22 cellular contexts compared by ENCODE assay signal in genomic region chr14:73358187-73358586, GRCh38.
DNase-seq lines count a peak whose midpoint lies in the region; ATAC-seq, FAIRE-seq and TF ChIP-seq lines count a peak whose summit lies in the region.
"Had no signal": no experiment of that assay in that cellular context is flagged by ENCODE, and none has a peak within 500 bp of the region (broad histone marks: within the 10 kb centered on the region; RNA-seq: fewer than 3 reads in every experiment).

No MANE protein-coding gene starts in this region.

- H3K36me3 ChIP-seq in H1 (ENCODE audit: control insufficient read depth in 2 of 4, insufficient read depth in 4 of 4, low read length in 3 of 4), result peaks cover 0 to 10% (median 0%) of the 10 kb centered on the region in 4 experiments; a peak in 1 of 8 replicates
- H3K36me3 ChIP-seq in esophagus squamous epithelium, result peaks cover 0 to 27% (median 4%) of the 10 kb centered on the region in 3 donors
- H3K36me3 ChIP-seq: HAP-1 had no signal

- intact Hi-C loops in esophagus squamous epithelium (cut with DNase I), result no loop called here

- H3K4me3 ChIP-seq in H1 (ENCODE audit: extremely low read depth in 1 of 4, insufficient read depth in 2 of 4, low read depth in 3 of 4, low read length in 4 of 4), result no peak overlapping the region
- no peak overlapping the region for H3K4me3 ChIP-seq in esophagus squamous epithelium
- H3K4me3 ChIP-seq: HAP-1, PC-9 had no signal

- no peak overlapping the region for H3K27ac ChIP-seq in H1 (ENCODE audit: low read depth, low read length)
- H3K27ac ChIP-seq in esophagus squamous epithelium, result no peak overlapping the region
- H3K27ac ChIP-seq: C4-2B, KMS-11, PC-9, RWPE1 had no signal

- no peak overlapping the region for H2BK20ac ChIP-seq in H1 (ENCODE audit: low read length)

- TF ChIP-seq EP300 in H1 (IDR thresholded peaks at IDR 0.05; ENCODE audit: borderline replicate concordance in 1 of 2, low read depth in 2 of 2, low read length in 2 of 2), result no peak

- H2BK12ac ChIP-seq in H1 (ENCODE audit: low read depth, low read length), result no peak overlapping the region

- 82% methylated on average over 1 of the region's 1 CpG; no CpG with 5 or more reads in 1 of the 2 experiments for WGBS in H1 (ENCODE audit: extremely low coverage in 1 of 2, insufficient coverage in 1 of 2, insufficient read length in 1 of 2, insufficient replicate concordance in 2 of 2, low coverage in 1 of 2, low lambda C conversion rate in 2 of 2, missing lambda C conversion rate in 1 of 2), 2 experiments
- WGBS in esophagus squamous epithelium, 2 donors, result 88 to 89% methylated on average over 1 of the region's 1 CpG

- H3K36me3 Mint-ChIP-seq in progenitor cell of endocrine pancreas (ENCODE audit: insufficient read depth), result peaks cover 9% of the 10 kb centered on the region

- H2BK15ac ChIP-seq in H1 (ENCODE audit: low read length), result no peak overlapping the region

- no peak overlapping the region for H4K5ac ChIP-seq in H1 (ENCODE audit: insufficient read length, low read depth, low read length)

- no peak overlapping the region for H3K14ac ChIP-seq in H1 (ENCODE audit: insufficient read length)

- H3K4ac ChIP-seq in H1 (replicated peaks; ENCODE audit: insufficient read length, low read depth, low read length), result no peak overlapping the region

- peak; percentile 60 for FAIRE-seq in H1 (lab: Jason Lieb, UNC)

- peak; percentile 82 for ATAC-seq in left lobe of liver
- ATAC-seq: SK-N-SH treated with all-trans-retinoic acid at 6 μM for 48 hours had no signal

- H3K23me2 ChIP-seq in H1 (ENCODE audit: low read depth, low read length), result 0 out of 2 replicates have a peak, but pooled peaks cover 1% of the 10 kb centered on the region

- H3K9me3 ChIP-seq in H1 (ENCODE audit: insufficient read depth in 2 of 2, low read depth in 1 of 2, low read length in 1 of 2) (no peaks in the 10 kb centered on the region), esophagus squamous epithelium (no peaks in the 10 kb centered on the region)
- H3K9me3 ChIP-seq: HAP-1 had no signal

- POLR2A ChIA-PET in H1 (lab: Charles Lee; ENCODE audit: partially characterized antibody), result interaction anchor here (1.2 kb wide), 1 partner anchor 45 kb away, joined by 3 read pairs; no protein-coding TSS in a partner anchor

- DNase-seq in HuH-7 (ENCODE audit: low spot score) (peak; percentile 12), H1 (ENCODE audit: low read depth in 1 of 2, low spot score in 2 of 2) (no peak), left lobe of liver (ENCODE audit: low spot score) (no peak), progenitor cell of endocrine pancreas (ENCODE audit: low spot score, unreplicated experiment) (no peak), globus pallidus (ENCODE audit: low spot score) (no peak), esophagus squamous epithelium (lab: John Stamatoyannopoulos, UW) (no peak), KG1 (lab: John Stamatoyannopoulos, UW) (no peak)
- DNase-seq in activated CD4-positive, CD25-positive, alpha-beta regulatory T cell (lab: John Stamatoyannopoulos, UW), result no peak
- DNase-seq: ACHN, AML-193, DMS79 treated with DMSO at 0.1 percent for 48 hours, NCI-H1436, NCI-H1930, NCI-H345, NCI-H524 treated with DMSO at 0.1 percent for 48 hours, PC-9, SIG-M5 had no signal

- no peak overlapping the region for H3K4me2 ChIP-seq in H1 (ENCODE audit: insufficient read depth in 1 of 2, low read depth in 2 of 2, low read length in 2 of 2)
- H3K4me2 ChIP-seq: KMS-11, PC-9 had no signal

- peaks cover 2% of the 10 kb centered on the region for H3K4me1 Mint-ChIP-seq in progenitor cell of endocrine pancreas (ENCODE audit: low read depth)

- no peak for TF ChIP-seq RAD21 in H1 (IDR thresholded peaks at IDR 0.05 in 1 of 2, conservative IDR thresholded peaks at IDR 0.05 in 1 of 2; ENCODE audit: low read depth in 2 of 2, low read length in 2 of 2)

- no peak overlapping the region for H3K4me3 Mint-ChIP-seq in progenitor cell of endocrine pancreas (ENCODE audit: low read depth)

- H3K56ac ChIP-seq in H1 (replicated peaks; ENCODE audit: insufficient read length, low read depth, low read length), result no peak overlapping the region

- H3K4me1 ChIP-seq in H1 (replicated peaks in 1 of 4; ENCODE audit: control insufficient read depth in 3 of 4, insufficient read depth in 4 of 4, low read length in 3 of 4) (peaks cover 0 to 3% (median 1%) of the 10 kb centered on the region in 4 experiments; a peak in 1 of 7 replicates), esophagus squamous epithelium (no peaks in the 10 kb centered on the region)
- H3K4me1 ChIP-seq: HAP-1 had no signal

- H2BK120ac ChIP-seq in H1 (replicated peaks; ENCODE audit: low read depth, low read length), result no peak overlapping the region

- no peaks in the 10 kb centered on the region for H3K27me3 Mint-ChIP-seq in progenitor cell of endocrine pancreas

- no peak overlapping the region for H3K23ac ChIP-seq in H1 (ENCODE audit: insufficient read length)

- H4K91ac ChIP-seq in H1 (replicated peaks; ENCODE audit: insufficient read length, low read length), result no peak overlapping the region

- H4K8ac ChIP-seq in H1 (ENCODE audit: extremely low read depth, insufficient read depth, low read length), result no peak overlapping the region

- CTCF ChIA-PET in H1 (lab: Charles Lee; ENCODE audit: partially characterized antibody), result interaction anchor here (0.7 to 0.8 kb wide), 2 partner anchors 14 to 63 kb away, joined by 3 read pairs; no protein-coding TSS in a partner anchor

- H3K79me2 ChIP-seq in H1 (ENCODE audit: control insufficient read depth in 1 of 2, insufficient read depth in 2 of 2, low read length in 2 of 2), result no peaks in the 10 kb centered on the region

- TF ChIP-seq POLR2A in H1 (IDR thresholded peaks at IDR 0.05; ENCODE audit: control extremely low read depth in 1 of 2, low read depth in 2 of 2, low read length in 2 of 2) (no peak), esophagus squamous epithelium (IDR thresholded peaks at IDR 0.05) (no peak)

- H3K9me3 Mint-ChIP-seq in progenitor cell of endocrine pancreas (ENCODE audit: low read depth), result no peaks in the 10 kb centered on the region

- no peak overlapping the region for H2AFZ ChIP-seq in H1 (ENCODE audit: low read length)
- H2AFZ ChIP-seq: PC-9 had no signal

- no peak overlapping the region for H2BK5ac ChIP-seq in H1 (ENCODE audit: low read depth, low read length)

- H4K20me1 ChIP-seq in H1 (replicated peaks in 1 of 2; ENCODE audit: control insufficient read depth in 1 of 2, insufficient read depth in 2 of 2, low read length in 2 of 2), result no peaks in the 10 kb centered on the region

- H3K27ac Mint-ChIP-seq in progenitor cell of endocrine pancreas, result peak overlapping the region; percentile 47

- H2AK5ac ChIP-seq in H1 (ENCODE audit: low read depth, low read length), result no peak overlapping the region

- no peaks in the 10 kb centered on the region for H3K79me1 ChIP-seq in H1 (ENCODE audit: low read depth, low read length)

- no peak for TF ChIP-seq CTCF in H1 (IDR thresholded peaks at IDR 0.05; ENCODE audit: control extremely low read depth in 1 of 3, insufficient read depth in 1 of 3, low read depth in 1 of 3, low read length in 3 of 3)
- no peak for TF ChIP-seq CTCF in progenitor cell of endocrine pancreas (IDR thresholded peaks at IDR 0.05; ENCODE audit: unreplicated experiment)
- no peak for TF ChIP-seq CTCF in esophagus squamous epithelium (IDR thresholded peaks at IDR 0.05)

- no peak overlapping the region for H3K18ac ChIP-seq in H1 (ENCODE audit: extremely low read depth, low read length)

- H3K27me3 ChIP-seq in H1 (replicated peaks in 1 of 4; ENCODE audit: control insufficient read depth in 3 of 4, extremely low read depth in 1 of 4, insufficient read depth in 3 of 4, low read length in 3 of 4) (no peaks in the 10 kb centered on the region), esophagus squamous epithelium (no peaks in the 10 kb centered on the region)

- no peak overlapping the region for H3K9ac ChIP-seq in H1 (replicated peaks in 1 of 4; ENCODE audit: extremely low read depth in 1 of 4, low read depth in 3 of 4, low read length in 3 of 4)
- H3K9ac ChIP-seq: KMS-11 had no signal

TF ChIP-seq in H1, 55 proteins besides CTCF, POLR2A, EP300 and RAD21:
- TF ChIP-seq BACH1 (IDR thresholded peaks at IDR 0.05; ENCODE audit: low read length), result no peak
- no peak for TF ChIP-seq NANOG (IDR thresholded peaks at IDR 0.05; ENCODE audit: insufficient read depth, low read depth, low read length, poor library complexity, severe bottlenecking)
- no peak for TF ChIP-seq CBX8 (IDR thresholded peaks at IDR 0.05; ENCODE audit: borderline replicate concordance, low read depth, low read length)
- TF ChIP-seq E2F6 (IDR thresholded peaks at IDR 0.05), result no peak
- TF ChIP-seq SRF (IDR thresholded peaks at IDR 0.05; ENCODE audit: low read depth, low read length), result no peak
- no peak for TF ChIP-seq ASH2L (IDR thresholded peaks at IDR 0.05; ENCODE audit: low read length)
- TF ChIP-seq PHF8 (conservative IDR thresholded peaks at IDR 0.05; ENCODE audit: low read depth, low read length), result no peak
